Comparison of ENCODE assay signal across 1 cellular context in the genomic region with DNA sequence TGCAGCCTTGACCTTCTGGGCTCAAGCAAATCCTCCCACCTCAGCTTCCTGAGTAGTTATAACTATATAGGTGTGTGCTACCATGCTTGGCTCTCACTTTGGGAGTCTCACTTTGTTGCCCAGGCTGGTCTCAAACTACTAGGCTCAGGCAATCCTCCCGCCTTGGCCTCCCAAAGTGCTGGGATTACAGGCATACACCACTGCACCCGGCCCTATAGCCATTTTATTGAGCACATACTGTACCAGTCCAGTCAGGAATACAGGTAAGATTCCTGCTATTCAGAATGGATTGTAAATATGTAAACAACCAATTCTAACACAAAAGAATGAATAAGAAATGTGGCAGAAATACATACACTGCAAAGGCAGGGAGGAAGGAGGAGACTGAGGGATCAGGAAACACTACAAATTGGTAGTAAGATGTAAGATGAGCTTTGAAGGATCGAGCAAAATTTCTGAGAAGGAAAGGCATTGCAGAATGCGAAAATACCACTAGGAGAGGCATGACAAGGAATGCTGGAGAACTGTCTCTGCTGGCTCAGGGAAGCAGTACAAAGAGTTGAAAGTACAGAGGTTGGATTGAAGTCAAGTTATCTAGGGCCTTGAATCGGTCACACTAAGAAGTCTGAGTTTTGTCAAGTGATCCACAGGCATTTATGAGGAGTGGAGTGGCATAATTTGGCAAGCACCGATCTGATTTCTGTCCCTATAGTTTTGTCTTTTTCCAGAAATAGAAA.
A peak's percentile ranks its signal among the peaks of the same experiment; 100 is the strongest.
TF ChIP-seq lines count a peak whose summit lies in the region.

No MANE protein-coding gene starts in this region.

TF ChIP-seq in K562, 482 proteins besides CTCF, POLR2A, EP300 and RAD21:
- no peak for TF ChIP-seq RBM34 (IDR thresholded peaks at IDR 0.05; ENCODE audit: borderline replicate concordance, insufficient read depth, low read length)
- TF ChIP-seq BCOR (IDR thresholded peaks at IDR 0.05) = peak; percentile 72
- 0 out of 2 replicates have a peak, but pooled peaks have one; percentile 25 for TF ChIP-seq SMARCA5 (IDR thresholded peaks at IDR 0.05)
- TF ChIP-seq, protein P1, sequence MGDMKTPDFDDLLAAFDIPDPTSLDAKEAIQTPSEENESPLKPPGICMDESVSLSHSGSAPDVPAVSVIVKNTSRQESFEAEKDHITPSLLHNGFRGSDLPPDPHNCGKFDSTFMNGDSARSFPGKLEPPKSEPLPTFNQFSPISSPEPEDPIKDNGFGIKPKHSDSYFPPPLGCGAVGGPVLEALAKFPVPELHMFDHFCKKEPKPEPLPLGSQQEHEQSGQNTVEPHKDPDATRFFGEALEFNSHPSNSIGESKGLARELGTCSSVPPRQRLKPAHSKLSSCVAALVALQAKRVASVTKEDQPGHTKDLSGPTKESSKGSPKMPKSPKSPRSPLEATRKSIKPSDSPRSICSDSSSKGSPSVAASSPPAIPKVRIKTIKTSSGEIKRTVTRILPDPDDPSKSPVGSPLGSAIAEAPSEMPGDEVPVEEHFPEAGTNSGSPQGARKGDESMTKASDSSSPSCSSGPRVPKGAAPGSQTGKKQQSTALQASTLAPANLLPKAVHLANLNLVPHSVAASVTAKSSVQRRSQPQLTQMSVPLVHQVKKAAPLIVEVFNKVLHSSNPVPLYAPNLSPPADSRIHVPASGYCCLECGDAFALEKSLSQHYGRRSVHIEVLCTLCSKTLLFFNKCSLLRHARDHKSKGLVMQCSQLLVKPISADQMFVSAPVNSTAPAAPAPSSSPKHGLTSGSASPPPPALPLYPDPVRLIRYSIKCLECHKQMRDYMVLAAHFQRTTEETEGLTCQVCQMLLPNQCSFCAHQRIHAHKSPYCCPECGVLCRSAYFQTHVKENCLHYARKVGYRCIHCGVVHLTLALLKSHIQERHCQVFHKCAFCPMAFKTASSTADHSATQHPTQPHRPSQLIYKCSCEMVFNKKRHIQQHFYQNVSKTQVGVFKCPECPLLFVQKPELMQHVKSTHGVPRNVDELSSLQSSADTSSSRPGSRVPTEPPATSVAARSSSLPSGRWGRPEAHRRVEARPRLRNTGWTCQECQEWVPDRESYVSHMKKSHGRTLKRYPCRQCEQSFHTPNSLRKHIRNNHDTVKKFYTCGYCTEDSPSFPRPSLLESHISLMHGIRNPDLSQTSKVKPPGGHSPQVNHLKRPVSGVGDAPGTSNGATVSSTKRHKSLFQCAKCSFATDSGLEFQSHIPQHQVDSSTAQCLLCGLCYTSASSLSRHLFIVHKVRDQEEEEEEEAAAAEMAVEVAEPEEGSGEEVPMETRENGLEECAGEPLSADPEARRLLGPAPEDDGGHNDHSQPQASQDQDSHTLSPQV (IDR thresholded peaks at IDR 0.05) = no peak
- TF ChIP-seq RBM25 (IDR thresholded peaks at IDR 0.05; ENCODE audit: low read depth, low read length, severe bottlenecking) = peak; percentile 40
- TF ChIP-seq, protein P2, sequence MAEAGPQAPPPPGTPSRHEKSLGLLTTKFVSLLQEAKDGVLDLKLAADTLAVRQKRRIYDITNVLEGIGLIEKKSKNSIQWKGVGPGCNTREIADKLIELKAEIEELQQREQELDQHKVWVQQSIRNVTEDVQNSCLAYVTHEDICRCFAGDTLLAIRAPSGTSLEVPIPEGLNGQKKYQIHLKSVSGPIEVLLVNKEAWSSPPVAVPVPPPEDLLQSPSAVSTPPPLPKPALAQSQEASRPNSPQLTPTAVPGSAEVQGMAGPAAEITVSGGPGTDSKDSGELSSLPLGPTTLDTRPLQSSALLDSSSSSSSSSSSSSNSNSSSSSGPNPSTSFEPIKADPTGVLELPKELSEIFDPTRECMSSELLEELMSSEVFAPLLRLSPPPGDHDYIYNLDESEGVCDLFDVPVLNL (CRISPR knock-in tag; IDR thresholded peaks at IDR 0.05; ENCODE audit: low read depth) = no peak
